Comparison of ENCODE assay signal across 8 cellular contexts in the genomic region with DNA sequence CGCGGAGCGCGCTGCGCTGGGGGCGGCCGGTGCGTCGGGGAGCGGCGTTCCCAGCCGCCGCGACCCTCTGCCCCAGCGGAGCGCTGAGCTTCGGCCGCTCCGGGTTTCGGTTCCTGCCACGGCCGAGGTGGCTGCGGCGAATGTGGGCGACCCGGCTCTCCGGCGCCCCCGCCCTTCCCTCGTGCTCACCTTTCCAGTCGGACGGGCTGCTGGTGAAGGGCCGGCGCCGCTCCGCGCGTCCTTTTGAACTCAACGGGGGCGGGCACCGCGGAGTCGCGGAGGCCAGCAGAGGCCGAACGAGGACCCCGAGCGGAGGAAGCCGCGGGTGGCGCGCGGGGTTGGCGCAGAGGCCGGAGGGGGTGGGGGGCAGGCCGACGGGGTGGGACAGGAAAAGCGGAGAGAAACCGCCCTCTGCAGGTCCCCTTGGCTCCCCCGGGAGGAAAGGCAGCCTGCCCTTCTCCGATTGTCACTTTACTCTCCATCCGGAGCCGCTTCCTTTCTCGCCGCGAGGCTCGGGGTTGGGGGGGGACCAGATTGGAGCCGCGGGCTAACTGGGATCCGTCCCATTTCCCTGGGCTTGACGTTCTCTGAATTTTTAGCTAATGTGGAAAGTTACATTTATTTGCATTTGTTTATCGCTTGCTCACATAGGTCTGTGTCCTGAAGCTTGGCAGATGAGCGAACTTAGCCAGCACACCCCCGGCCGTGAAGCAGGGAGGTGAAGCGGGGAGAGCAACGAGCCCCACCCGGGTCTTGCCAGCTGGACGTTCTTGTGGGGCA. TPM values are rescaled to one million over a fixed set of nuclear protein-coding genes. Genes with fewer than 3 reads are reported as not detected.
DNase-seq lines count a peak whose midpoint lies in the region; ATAC-seq and TF ChIP-seq lines count a peak whose summit lies in the region.

A gene with protein sequence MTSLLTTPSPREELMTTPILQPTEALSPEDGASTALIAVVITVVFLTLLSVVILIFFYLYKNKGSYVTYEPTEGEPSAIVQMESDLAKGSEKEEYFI (minus strand): TSS at position 349 of the 780 bp plus-strand sequence. CDS start 1,137 bp downstream, outside the sequence.

- ATAC-seq in GM19035 (IDR thresholded peaks at IDR 0.05; ENCODE audit: unreplicated experiment), result peak; percentile 59
- peak; percentile 68 for ATAC-seq in HG03354 (IDR thresholded peaks at IDR 0.05; ENCODE audit: poor library complexity, severe bottlenecking, unreplicated experiment)

- peaks cover 16% of the 10 kb centered on the region for H3K79me2 ChIP-seq in trophoblast cell (ENCODE audit: control insufficient read depth, insufficient read depth, low read length, poor library complexity)

- H3K18ac ChIP-seq in trophoblast cell (ENCODE audit: low read length), result peak within 1 kb of the TSS; percentile 91

- no peak within 1 kb of the TSS for H3K23ac ChIP-seq in trophoblast cell (ENCODE audit: low read length)

- H4K12ac ChIP-seq in trophoblast cell (ENCODE audit: low read depth, low read length), result peak within 1 kb of the TSS; percentile 79

- H3K79me1 ChIP-seq in trophoblast cell (ENCODE audit: low read length), result peaks cover 20% of the 10 kb centered on the region

- no peaks in the 10 kb centered on the region for H3K36me3 ChIP-seq in Peyer's patch
- no peaks in the 10 kb centered on the region for H3K36me3 ChIP-seq in trophoblast cell (ENCODE audit: control insufficient read depth in 1 of 2, insufficient read depth in 2 of 2, low read length in 2 of 2)

- H3K4me1 ChIP-seq in Peyer's patch (peaks cover 0 to 8% (median 0%) of the 10 kb centered on the region in 4 donors), trophoblast cell (ENCODE audit: control insufficient read depth in 1 of 2, insufficient read depth in 2 of 2, low read length in 2 of 2) (peaks cover 8% of the 10 kb centered on the region in 2 experiments)

- no peaks in the 10 kb centered on the region for H3K9me3 ChIP-seq in Peyer's patch
- no peaks in the 10 kb centered on the region for H3K9me3 ChIP-seq in trophoblast cell (ENCODE audit: insufficient read depth, low read depth, low read length)

- H3K27me3 ChIP-seq in Peyer's patch, result no peaks in the 10 kb centered on the region
- no peaks in the 10 kb centered on the region for H3K27me3 ChIP-seq in trophoblast cell (ENCODE audit: insufficient read depth, low read length)

- WGBS in trophoblast cell (ENCODE audit: extremely low coverage, insufficient coverage, insufficient read length), result no CpG with 5 or more reads among the region's 79 CpGs

- H3K4ac ChIP-seq in trophoblast cell (ENCODE audit: low read depth, low read length), result peak within 1 kb of the TSS; percentile 92

- peak within 1 kb of the TSS; percentile 69 for H2AFZ ChIP-seq in trophoblast cell (ENCODE audit: insufficient read depth, low read length, poor library complexity)

- intact Hi-C loops in head of caudate nucleus (cut with DNase I), result no loop called here

- TF ChIP-seq POLR2A in Peyer's patch (IDR thresholded peaks at IDR 0.05), result peak; percentile 58 to 61

- peak within 1 kb of the TSS; percentile 88 for H4K8ac ChIP-seq in trophoblast cell (ENCODE audit: low read depth, low read length)

- no peak for TF ChIP-seq CTCF in Peyer's patch (IDR thresholded peaks at IDR 0.05)

- peak within 1 kb of the TSS; percentile 66 to 86 (median 74) for H3K4me3 ChIP-seq in Peyer's patch
- H3K4me3 ChIP-seq in trophoblast cell (ENCODE audit: low read depth, low read length), result peak within 1 kb of the TSS; percentile 84

- peak within 1 kb of the TSS; percentile 87 for H4K91ac ChIP-seq in trophoblast cell (ENCODE audit: low read depth, low read length)

- H2BK120ac ChIP-seq in trophoblast cell (ENCODE audit: insufficient read depth, low read length, poor library complexity), result peak within 1 kb of the TSS; percentile 76

- H2BK5ac ChIP-seq in trophoblast cell (ENCODE audit: low read depth, low read length, poor library complexity), result peak within 1 kb of the TSS; percentile 89

- H3K4me2 ChIP-seq in trophoblast cell (ENCODE audit: low read length), result peak within 1 kb of the TSS; percentile 64

- H2BK12ac ChIP-seq in trophoblast cell (ENCODE audit: low read length), result peak within 1 kb of the TSS; percentile 71

- H3K9ac ChIP-seq in trophoblast cell (ENCODE audit: low read length), result peak within 1 kb of the TSS; percentile 6

- H2AK5ac ChIP-seq in trophoblast cell (ENCODE audit: low read length), result peak within 1 kb of the TSS; percentile 68

- H3K27ac ChIP-seq in Peyer's patch (peak within 1 kb of the TSS; percentile 71 to 95 (median 80)), trophoblast cell (ENCODE audit: low read depth, low read length) (peak within 1 kb of the TSS; percentile 85)

- H3K14ac ChIP-seq in trophoblast cell (ENCODE audit: low read length), result peak within 1 kb of the TSS; percentile 71

- peak; percentile 66 for DNase-seq in AG08396 (ENCODE audit: low spot score)
- peak; percentile 67 to 90 (median 88) for DNase-seq in Peyer's patch
- DNase-seq in activated naive CD4-positive, alpha-beta T cell treated with anti-CD3 and anti-CD28 coated beads, Interleukin-2, amount 50 U/mL, for 16 hours, result peak; percentile 36
- DNase-seq in head of caudate nucleus, result peak in 34 of 42 donors; percentile 6 to 60 (median 26)
- peak; percentile 82 to 90 for DNase-seq in trophoblast cell
- no peak for DNase-seq in SKM-1 (lab: John Stamatoyannopoulos, UW; ENCODE audit: unreplicated experiment)

RNA-seq across cellular contexts. Expression of the gene that starts here (rescaled TPM):
- total RNA-seq in Peyer's patch, result 10 to 100 TPM; 23.1 to 42.9 (median 39.1) TPM
- 119 and 122 TPM in 2 replicates for polyA plus RNA-seq in trophoblast cell (2013)
